In the genomic region with DNA sequence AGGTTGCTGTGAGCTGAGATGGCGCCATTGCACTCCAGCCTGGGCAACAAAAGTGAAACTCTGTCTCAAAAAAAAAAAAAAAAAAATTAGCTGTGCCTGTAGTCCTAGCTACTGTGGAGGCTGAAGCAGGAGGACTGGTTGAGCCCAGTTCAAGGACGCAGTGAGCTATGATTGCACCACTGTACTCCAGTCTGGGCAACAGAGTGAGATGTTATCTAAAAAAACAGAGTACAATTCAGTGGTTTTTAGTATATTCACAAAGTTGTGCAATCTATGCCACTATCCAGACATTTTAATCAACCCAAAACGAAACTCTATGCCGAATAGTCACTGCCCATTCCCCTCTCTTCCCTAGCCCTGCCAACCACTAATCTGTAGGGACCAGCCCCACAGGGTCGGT, we compare ENCODE assay signal across 1 cellular context.
A peak's percentile ranks its signal among the peaks of the same experiment; 100 is the strongest.
TF ChIP-seq lines count a peak whose summit lies in the region.

No MANE protein-coding gene starts in this region.

TF ChIP-seq in HepG2, 621 proteins besides CTCF, POLR2A, EP300 and RAD21 (continued from another document):
- 0 out of 2 replicates have a peak, but pooled peaks have one; percentile 5 for TF ChIP-seq SP4 (CRISPR knock-in tag; IDR thresholded peaks at IDR 0.05)
- TF ChIP-seq, protein P1, sequence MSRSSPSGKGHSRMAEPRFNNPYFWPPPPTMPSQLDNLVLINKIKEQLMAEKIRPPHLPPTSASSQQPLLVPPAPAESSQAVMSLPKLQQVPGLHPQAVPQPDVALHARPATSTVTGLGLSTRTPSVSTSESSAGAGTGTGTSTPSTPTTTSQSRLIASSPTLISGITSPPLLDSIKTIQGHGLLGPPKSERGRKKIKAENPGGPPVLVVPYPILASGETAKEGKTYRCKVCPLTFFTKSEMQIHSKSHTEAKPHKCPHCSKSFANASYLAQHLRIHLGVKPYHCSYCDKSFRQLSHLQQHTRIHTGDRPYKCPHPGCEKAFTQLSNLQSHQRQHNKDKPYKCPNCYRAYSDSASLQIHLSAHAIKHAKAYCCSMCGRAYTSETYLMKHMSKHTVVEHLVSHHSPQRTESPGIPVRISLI (CRISPR knock-in tag; IDR thresholded peaks at IDR 0.05; ENCODE audit: borderline replicate concordance) = peak; percentile 93
- TF ChIP-seq, protein P2, sequence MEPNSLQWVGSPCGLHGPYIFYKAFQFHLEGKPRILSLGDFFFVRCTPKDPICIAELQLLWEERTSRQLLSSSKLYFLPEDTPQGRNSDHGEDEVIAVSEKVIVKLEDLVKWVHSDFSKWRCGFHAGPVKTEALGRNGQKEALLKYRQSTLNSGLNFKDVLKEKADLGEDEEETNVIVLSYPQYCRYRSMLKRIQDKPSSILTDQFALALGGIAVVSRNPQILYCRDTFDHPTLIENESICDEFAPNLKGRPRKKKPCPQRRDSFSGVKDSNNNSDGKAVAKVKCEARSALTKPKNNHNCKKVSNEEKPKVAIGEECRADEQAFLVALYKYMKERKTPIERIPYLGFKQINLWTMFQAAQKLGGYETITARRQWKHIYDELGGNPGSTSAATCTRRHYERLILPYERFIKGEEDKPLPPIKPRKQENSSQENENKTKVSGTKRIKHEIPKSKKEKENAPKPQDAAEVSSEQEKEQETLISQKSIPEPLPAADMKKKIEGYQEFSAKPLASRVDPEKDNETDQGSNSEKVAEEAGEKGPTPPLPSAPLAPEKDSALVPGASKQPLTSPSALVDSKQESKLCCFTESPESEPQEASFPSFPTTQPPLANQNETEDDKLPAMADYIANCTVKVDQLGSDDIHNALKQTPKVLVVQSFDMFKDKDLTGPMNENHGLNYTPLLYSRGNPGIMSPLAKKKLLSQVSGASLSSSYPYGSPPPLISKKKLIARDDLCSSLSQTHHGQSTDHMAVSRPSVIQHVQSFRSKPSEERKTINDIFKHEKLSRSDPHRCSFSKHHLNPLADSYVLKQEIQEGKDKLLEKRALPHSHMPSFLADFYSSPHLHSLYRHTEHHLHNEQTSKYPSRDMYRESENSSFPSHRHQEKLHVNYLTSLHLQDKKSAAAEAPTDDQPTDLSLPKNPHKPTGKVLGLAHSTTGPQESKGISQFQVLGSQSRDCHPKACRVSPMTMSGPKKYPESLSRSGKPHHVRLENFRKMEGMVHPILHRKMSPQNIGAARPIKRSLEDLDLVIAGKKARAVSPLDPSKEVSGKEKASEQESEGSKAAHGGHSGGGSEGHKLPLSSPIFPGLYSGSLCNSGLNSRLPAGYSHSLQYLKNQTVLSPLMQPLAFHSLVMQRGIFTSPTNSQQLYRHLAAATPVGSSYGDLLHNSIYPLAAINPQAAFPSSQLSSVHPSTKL (CRISPR knock-in tag; IDR thresholded peaks at IDR 0.05) = 0 out of 2 replicates have a peak, but pooled peaks have one; percentile 20
- TF ChIP-seq, protein P3, sequence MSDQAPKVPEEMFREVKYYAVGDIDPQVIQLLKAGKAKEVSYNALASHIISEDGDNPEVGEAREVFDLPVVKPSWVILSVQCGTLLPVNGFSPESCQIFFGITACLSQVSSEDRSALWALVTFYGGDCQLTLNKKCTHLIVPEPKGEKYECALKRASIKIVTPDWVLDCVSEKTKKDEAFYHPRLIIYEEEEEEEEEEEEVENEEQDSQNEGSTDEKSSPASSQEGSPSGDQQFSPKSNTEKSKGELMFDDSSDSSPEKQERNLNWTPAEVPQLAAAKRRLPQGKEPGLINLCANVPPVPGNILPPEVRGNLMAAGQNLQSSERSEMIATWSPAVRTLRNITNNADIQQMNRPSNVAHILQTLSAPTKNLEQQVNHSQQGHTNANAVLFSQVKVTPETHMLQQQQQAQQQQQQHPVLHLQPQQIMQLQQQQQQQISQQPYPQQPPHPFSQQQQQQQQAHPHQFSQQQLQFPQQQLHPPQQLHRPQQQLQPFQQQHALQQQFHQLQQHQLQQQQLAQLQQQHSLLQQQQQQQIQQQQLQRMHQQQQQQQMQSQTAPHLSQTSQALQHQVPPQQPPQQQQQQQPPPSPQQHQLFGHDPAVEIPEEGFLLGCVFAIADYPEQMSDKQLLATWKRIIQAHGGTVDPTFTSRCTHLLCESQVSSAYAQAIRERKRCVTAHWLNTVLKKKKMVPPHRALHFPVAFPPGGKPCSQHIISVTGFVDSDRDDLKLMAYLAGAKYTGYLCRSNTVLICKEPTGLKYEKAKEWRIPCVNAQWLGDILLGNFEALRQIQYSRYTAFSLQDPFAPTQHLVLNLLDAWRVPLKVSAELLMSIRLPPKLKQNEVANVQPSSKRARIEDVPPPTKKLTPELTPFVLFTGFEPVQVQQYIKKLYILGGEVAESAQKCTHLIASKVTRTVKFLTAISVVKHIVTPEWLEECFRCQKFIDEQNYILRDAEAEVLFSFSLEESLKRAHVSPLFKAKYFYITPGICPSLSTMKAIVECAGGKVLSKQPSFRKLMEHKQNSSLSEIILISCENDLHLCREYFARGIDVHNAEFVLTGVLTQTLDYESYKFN (CRISPR knock-in tag; conservative IDR thresholded peaks at IDR 0.05) = peak; percentile 47; the same call in 1 of the 2 replicates
- TF ChIP-seq, protein P4, sequence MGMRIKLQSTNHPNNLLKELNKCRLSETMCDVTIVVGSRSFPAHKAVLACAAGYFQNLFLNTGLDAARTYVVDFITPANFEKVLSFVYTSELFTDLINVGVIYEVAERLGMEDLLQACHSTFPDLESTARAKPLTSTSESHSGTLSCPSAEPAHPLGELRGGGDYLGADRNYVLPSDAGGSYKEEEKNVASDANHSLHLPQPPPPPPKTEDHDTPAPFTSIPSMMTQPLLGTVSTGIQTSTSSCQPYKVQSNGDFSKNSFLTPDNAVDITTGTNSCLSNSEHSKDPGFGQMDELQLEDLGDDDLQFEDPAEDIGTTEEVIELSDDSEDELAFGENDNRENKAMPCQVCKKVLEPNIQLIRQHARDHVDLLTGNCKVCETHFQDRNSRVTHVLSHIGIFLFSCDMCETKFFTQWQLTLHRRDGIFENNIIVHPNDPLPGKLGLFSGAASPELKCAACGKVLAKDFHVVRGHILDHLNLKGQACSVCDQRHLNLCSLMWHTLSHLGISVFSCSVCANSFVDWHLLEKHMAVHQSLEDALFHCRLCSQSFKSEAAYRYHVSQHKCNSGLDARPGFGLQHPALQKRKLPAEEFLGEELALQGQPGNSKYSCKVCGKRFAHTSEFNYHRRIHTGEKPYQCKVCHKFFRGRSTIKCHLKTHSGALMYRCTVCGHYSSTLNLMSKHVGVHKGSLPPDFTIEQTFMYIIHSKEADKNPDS (CRISPR knock-in tag; IDR thresholded peaks at IDR 0.05) = no peak
- peak; percentile 23; the same call in 1 of the 2 replicates for TF ChIP-seq FOXO1 (CRISPR knock-in tag; IDR thresholded peaks at IDR 0.05)
- no peak for TF ChIP-seq ADNP (CRISPR knock-in tag; IDR thresholded peaks at IDR 0.05)
- TF ChIP-seq MED1 (CRISPR knock-in tag; IDR thresholded peaks at IDR 0.05) = peak; percentile 47
- TF ChIP-seq CBX5 (CRISPR knock-in tag; IDR thresholded peaks at IDR 0.05; ENCODE audit: borderline replicate concordance) = 0 out of 2 replicates have a peak, but pooled peaks have one; percentile 30
- TF ChIP-seq, protein P5, sequence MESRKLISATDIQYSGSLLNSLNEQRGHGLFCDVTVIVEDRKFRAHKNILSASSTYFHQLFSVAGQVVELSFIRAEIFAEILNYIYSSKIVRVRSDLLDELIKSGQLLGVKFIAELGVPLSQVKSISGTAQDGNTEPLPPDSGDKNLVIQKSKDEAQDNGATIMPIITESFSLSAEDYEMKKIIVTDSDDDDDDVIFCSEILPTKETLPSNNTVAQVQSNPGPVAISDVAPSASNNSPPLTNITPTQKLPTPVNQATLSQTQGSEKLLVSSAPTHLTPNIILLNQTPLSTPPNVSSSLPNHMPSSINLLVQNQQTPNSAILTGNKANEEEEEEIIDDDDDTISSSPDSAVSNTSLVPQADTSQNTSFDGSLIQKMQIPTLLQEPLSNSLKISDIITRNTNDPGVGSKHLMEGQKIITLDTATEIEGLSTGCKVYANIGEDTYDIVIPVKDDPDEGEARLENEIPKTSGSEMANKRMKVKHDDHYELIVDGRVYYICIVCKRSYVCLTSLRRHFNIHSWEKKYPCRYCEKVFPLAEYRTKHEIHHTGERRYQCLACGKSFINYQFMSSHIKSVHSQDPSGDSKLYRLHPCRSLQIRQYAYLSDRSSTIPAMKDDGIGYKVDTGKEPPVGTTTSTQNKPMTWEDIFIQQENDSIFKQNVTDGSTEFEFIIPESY (CRISPR knock-in tag; IDR thresholded peaks at IDR 0.05) = 0 out of 2 replicates have a peak, but pooled peaks have one; percentile 28
TF ChIP-seq in HepG2: peak in this region for 45.
